8 cellular contexts compared by ENCODE assay signal in genomic region chr1:211382714-211383480, GRCh38. TPM values are rescaled to one million over a fixed set of nuclear protein-coding genes. Genes with fewer than 3 reads are reported as not detected.
DNase-seq lines count a peak whose midpoint lies in the region; ATAC-seq, FAIRE-seq and TF ChIP-seq lines count a peak whose summit lies in the region.

No MANE protein-coding gene starts in this region.

- peak in 2 of 3 donors; percentile 79 to 87 for TF ChIP-seq POLR2A in spleen (IDR thresholded peaks at IDR 0.05)

- ATAC-seq in GM18870 (IDR thresholded peaks at IDR 0.05; ENCODE audit: unreplicated experiment) = peak; percentile 82
- peak; percentile 96 for ATAC-seq in HG03103 (IDR thresholded peaks at IDR 0.05; ENCODE audit: low read depth, unreplicated experiment)

- H3K4me3 ChIP-seq in spleen = peak overlapping the region; percentile 44 to 78 (median 47)

- in situ Hi-C loops in ACHN (cut with HindIII; ENCODE audit: low pct_ligation_motif_present, low pct_unique_long_range_greater_than_20kb, low sequenced_read_pairs) = no loop called here

- H3K27ac ChIP-seq in spleen = peak overlapping the region; percentile 94 to 98 (median 96)

- H3K4me1 ChIP-seq in spleen = peaks cover 6 to 27% (median 19%) of the 10 kb centered on the region in 6 donors

- intact Hi-C loops in spleen (cut with DNase I; ENCODE audit: low total_unique reads) = loop anchor here (10.0 kb wide), 1 partner anchor 48 kb away; no protein-coding TSS in a partner anchor

- DNase-seq in ACHN = peak; percentile 98
- peak; percentile 79 for DNase-seq in NCI-H226
- peak; percentile 61 for DNase-seq in activated CD4-positive, CD25-positive, alpha-beta regulatory T cell treated with anti-CD3 and anti-CD28 coated beads, Interleukin-2, amount 50 U/mL, for 16 hours (ENCODE audit: low read depth, low spot score)
- peak; percentile 62 for DNase-seq in central memory CD4-positive, alpha-beta T cell
- DNase-seq in spleen = peak; percentile 98

- H3K36me3 ChIP-seq in spleen = no peaks in the 10 kb centered on the region

- TF ChIP-seq CTCF in spleen (IDR thresholded peaks at IDR 0.05 in 8 of 11, conservative IDR thresholded peaks at IDR 0.05 in 3 of 11) = no peak

- 3 to 13% (median 4%) methylated on average over 33 to 49 of the region's 49 CpGs for WGBS in spleen, 5 donors

- H3K9me3 ChIP-seq in spleen = no peaks in the 10 kb centered on the region

- peak; percentile 72 for FAIRE-seq in islet of Langerhans (lab: Jason Lieb, UNC)

- no peaks in the 10 kb centered on the region for H3K27me3 ChIP-seq in spleen (replicated peaks in 1 of 7)

RNA-seq across cellular contexts. Expression of gene TRAF5, which starts 56.3 kb away (rescaled TPM):
- total RNA-seq in spleen = 10 to 100 TPM; 44.3 to 69.6 (median 53.6) TPM
- polyA plus RNA-seq in spleen = 10 to 100 TPM; 34.9 to 59.4 (median 39.3) TPM

Comparison
In these comparisons a context has a peak if more than half of its experiments do, and no peak if none do; other contexts are left out.
1. Peak in every context shown above with its lines: DNase-seq, ATAC-seq, H3K4me3 ChIP-seq and H3K27ac ChIP-seq.